8 cellular contexts compared by ENCODE assay signal in the genomic region with DNA sequence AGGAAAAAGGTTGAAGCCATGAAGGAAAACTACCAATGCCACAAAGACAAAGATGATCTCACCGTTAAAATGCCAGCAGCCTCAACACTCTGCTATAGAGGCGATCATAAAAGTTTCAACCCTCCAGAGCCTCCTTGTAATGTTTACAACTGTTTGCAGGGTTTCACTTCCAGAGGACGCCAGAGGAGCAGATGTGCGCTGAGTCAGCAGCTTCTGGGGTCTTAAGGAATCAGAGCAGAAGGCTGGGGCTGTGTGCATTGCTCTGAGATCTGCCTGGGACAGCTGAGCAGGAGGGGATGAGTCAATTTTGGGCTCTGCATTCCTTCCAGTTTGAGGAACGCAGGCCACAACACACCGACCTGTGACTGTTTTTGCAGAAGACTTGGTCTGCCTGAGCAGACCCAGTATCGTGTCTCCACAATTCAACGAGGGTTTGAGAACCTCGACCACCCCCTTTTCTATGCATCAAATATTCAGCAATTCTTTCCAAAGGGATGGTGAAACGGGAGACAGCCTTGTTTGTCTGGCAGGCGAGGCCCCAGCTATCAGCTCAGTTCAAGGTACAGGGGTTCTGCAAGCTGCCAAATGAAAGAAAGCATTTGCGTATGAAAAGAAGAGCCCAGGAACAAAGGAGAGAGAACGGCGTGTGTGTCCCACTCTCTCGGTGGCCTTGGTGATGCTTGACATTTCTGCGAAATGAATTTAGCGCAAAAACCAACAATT.
A peak's percentile ranks its signal among the peaks of the same experiment; 100 is the strongest.
DNase-seq lines count a peak whose midpoint lies in the region; ATAC-seq and TF ChIP-seq lines count a peak whose summit lies in the region.

No MANE protein-coding gene starts in this region.

- peak overlapping the region; percentile 90 for H3K27ac Mint-ChIP-seq in neural crest cell (ENCODE audit: unreplicated experiment)

- H3K4me3 Mint-ChIP-seq in neural crest cell = peak overlapping the region; percentile 38

- H3K36me3 Mint-ChIP-seq in neural crest cell (ENCODE audit: low read depth) = no peaks in the 10 kb centered on the region

- no peak overlapping the region for H3K4me3 ChIP-seq in choroid plexus epithelial cell (ENCODE audit: low read depth, low read length)

- no peaks in the 10 kb centered on the region for H3K9me3 Mint-ChIP-seq in neural crest cell

- no peak for ATAC-seq in GM21825 (IDR thresholded peaks at IDR 0.05; ENCODE audit: unreplicated experiment)

- peaks cover 14% of the 10 kb centered on the region for H3K4me1 Mint-ChIP-seq in neural crest cell

- DNase-seq in DMS 273 treated with DMSO at 0.1 percent for 48 hours (lab: John Stamatoyannopoulos, UW) = peak; percentile 85
- peak; percentile 13 for DNase-seq in HS-5 (ENCODE audit: low read depth)
- peak; percentile 25 for DNase-seq in choroid plexus epithelial cell (ENCODE audit: low read depth)
- peak; percentile 9 for DNase-seq in neural crest cell (ENCODE audit: low read depth, low spot score)
- no peak for DNase-seq in HuH-7 (ENCODE audit: low spot score)
- DNase-seq in activated CD4-positive, CD25-positive, alpha-beta regulatory T cell treated with anti-CD3 and anti-CD28 coated beads, Interleukin-2, amount 50 U/mL, for 72 hours = no peak
- DNase-seq in activated gamma-delta T cell treated with Interleukin-2 at 50 U/mL for 16 hours = no peak

- peaks cover 41% of the 10 kb centered on the region for H3K27me3 Mint-ChIP-seq in neural crest cell (ENCODE audit: low read depth)

- no peak for TF ChIP-seq CTCF in choroid plexus epithelial cell (conservative IDR thresholded peaks at IDR 0.05; ENCODE audit: low read depth, low read length)
- no peak for TF ChIP-seq CTCF in neural crest cell (conservative IDR thresholded peaks at IDR 0.05)

Comparison
In these comparisons a context has a peak if more than half of its experiments do, and no peak if none do; other contexts are left out.
1. DNase-seq: peak in DMS 273 treated with DMSO at 0.1 percent for 48 hours (single experiment), HS-5 (single experiment), choroid plexus epithelial cell (single experiment) and neural crest cell (single experiment); none in HuH-7 (single experiment), activated CD4-positive, CD25-positive, alpha-beta regulatory T cell treated with anti-CD3 and anti-CD28 coated beads, Interleukin-2, amount 50 U/mL, for 72 hours (single experiment) and activated gamma-delta T cell treated with Interleukin-2 at 50 U/mL for 16 hours (single experiment).